In genomic region chr13:73306688-73307087, GRCh38 we compare ENCODE assay signal across 24 cellular contexts.
"Had no signal": no experiment of that assay in that cellular context is flagged by ENCODE, and none has a peak within 500 bp of the region (broad histone marks: within the 10 kb centered on the region; RNA-seq: fewer than 3 reads in every experiment).

No MANE protein-coding gene starts in this region.

- H3K4me1 ChIP-seq: neural progenitor cell, parathyroid adenoma, psoas muscle, stomach, thyroid gland, tibial nerve, upper lobe of right lung, uterus had no signal

- H3K4me3 ChIP-seq: neural progenitor cell, ovary, psoas muscle, stomach, thoracic aorta, thyroid gland, tibial nerve, upper lobe of right lung, uterus had no signal

- H3K79me2 ChIP-seq: parathyroid adenoma had no signal

- H3K9ac ChIP-seq: neural progenitor cell, parathyroid adenoma had no signal

- ATAC-seq: naive thymus-derived CD4-positive, alpha-beta T cell; natural killer cell; psoas muscle; right cardiac atrium; sciatic nerve; stimulated activated effector memory CD8-positive, alpha-beta T cell treated with anti-CD3 and anti-CD28 coated beads, Interleukin-12 subunit alpha, Interleukin-12 subunit beta, amount 100 ng/mL, for 72 hours; stimulated activated naive B cell treated with anti-CD40 and anti-IgM and Interleukin-4, amounts not matched to agents 10 μg/mL and 1 μg/mL and 100 μg/mL, for 72 hours; upper lobe of right lung had no signal

- DNase-seq: naive thymus-derived CD4-positive, alpha-beta T cell; natural killer cell; occipital lobe; ovary; posterior cingulate gyrus; psoas muscle; right cardiac atrium; small intestine; stimulated activated CD4-positive, alpha-beta T cell treated with anti-CD3 and anti-CD28 coated beads, Interleukin-15, amount 100 ng/mL, for 24 hours; stimulated activated CD4-positive, alpha-beta T cell treated with anti-CD3 and anti-CD28 coated beads, Interleukin-2, amount 100 ng/mL, for 24 hours; stimulated activated CD4-positive, alpha-beta T cell treated with anti-CD3 and anti-CD28 coated beads, Interleukin-2, amount 100 ng/mL, for 48 hours; stimulated activated CD4-positive, alpha-beta T cell treated with anti-CD3 and anti-CD28 coated beads, Interleukin-4, amount 100 ng/mL, for 24 hours; stimulated activated naive B cell treated with anti-CD40 and anti-IgM and Interleukin-4, amounts not matched to agents 10 μg/mL and 1 μg/mL and 100 μg/mL, for 72 hours; stimulated activated naive CD4-positive, alpha-beta T cell treated with Interleukin-2 at 50 U/mL for 16 hours; stomach; thyroid gland; upper lobe of right lung; uterus had no signal

- H3K36me3 ChIP-seq: neural progenitor cell, ovary, stomach, thoracic aorta, thyroid gland, tibial nerve, upper lobe of right lung, uterus had no signal

- H3K9me3 ChIP-seq: ovary, psoas muscle, stomach, thoracic aorta, thyroid gland, tibial nerve, upper lobe of right lung, uterus had no signal

- H2AFZ ChIP-seq: neural progenitor cell, parathyroid adenoma had no signal

- H3K27ac ChIP-seq: neural progenitor cell, ovary, parathyroid adenoma, psoas muscle, stomach, thoracic aorta, thyroid gland, tibial nerve, upper lobe of right lung, uterus had no signal

- H3K4me2 ChIP-seq: neural progenitor cell had no signal

- H3K27me3 ChIP-seq: neural progenitor cell, ovary, stomach, thyroid gland, tibial nerve, upper lobe of right lung, uterus had no signal
